In the genomic region with DNA sequence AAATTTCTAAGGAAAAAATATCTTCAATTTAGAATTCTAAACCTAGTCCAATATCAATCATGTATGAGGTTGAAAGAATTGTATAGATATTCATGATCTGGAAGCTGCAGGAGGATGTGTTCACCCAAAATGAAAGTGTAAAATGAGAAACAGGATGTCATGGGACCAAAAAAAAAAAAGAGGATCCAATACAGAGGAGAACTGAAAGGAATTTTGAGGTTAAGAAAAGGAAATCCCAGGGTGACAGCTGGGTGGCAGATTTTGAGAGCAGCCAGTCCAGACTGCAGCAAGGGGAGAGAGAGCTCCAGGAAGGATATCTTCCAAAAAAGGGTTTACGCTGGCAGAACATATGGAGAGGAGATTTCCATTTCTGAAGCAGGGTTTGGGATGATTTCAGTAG, we compare ENCODE assay signal across 2 cellular contexts.
TF ChIP-seq lines count a peak whose summit lies in the region.

No MANE protein-coding gene starts in this region.

TF ChIP-seq in SK-N-SH, 30 proteins besides CTCF, POLR2A, EP300 and RAD21 (continued from another document):
- TF ChIP-seq ZBTB33 (IDR thresholded peaks at IDR 0.05; ENCODE audit: borderline replicate concordance, low read depth), result no peak
- TF ChIP-seq GATA2 (CRISPR knock-in tag; IDR thresholded peaks at IDR 0.05), result no peak
- no peak for TF ChIP-seq SIN3A (IDR thresholded peaks at IDR 0.05; ENCODE audit: borderline replicate concordance, low read depth, low read length)
- TF ChIP-seq FOXJ3 (CRISPR knock-in tag; IDR thresholded peaks at IDR 0.05), result no peak
- TF ChIP-seq, protein P1, sequence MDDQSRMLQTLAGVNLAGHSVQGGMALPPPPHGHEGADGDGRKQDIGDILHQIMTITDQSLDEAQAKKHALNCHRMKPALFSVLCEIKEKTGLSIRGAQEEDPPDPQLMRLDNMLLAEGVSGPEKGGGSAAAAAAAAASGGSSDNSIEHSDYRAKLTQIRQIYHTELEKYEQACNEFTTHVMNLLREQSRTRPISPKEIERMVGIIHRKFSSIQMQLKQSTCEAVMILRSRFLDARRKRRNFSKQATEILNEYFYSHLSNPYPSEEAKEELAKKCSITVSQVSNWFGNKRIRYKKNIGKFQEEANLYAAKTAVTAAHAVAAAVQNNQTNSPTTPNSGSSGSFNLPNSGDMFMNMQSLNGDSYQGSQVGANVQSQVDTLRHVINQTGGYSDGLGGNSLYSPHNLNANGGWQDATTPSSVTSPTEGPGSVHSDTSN (IDR thresholded peaks at IDR 0.05), result no peak
- TF ChIP-seq RCOR1 (IDR thresholded peaks at IDR 0.05; ENCODE audit: low read length), result no peak
- no peak for TF ChIP-seq RFX5 (IDR thresholded peaks at IDR 0.05; ENCODE audit: low read length)
- TF ChIP-seq JUND (IDR thresholded peaks at IDR 0.05), result no peak
- no peak for TF ChIP-seq FOXM1 (IDR thresholded peaks at IDR 0.05; ENCODE audit: low read depth)
- TF ChIP-seq GABPA (IDR thresholded peaks at IDR 0.05; ENCODE audit: low read depth), result no peak
- TF ChIP-seq TAF1 (IDR thresholded peaks at IDR 0.05; ENCODE audit: borderline replicate concordance, low read depth, low read length), result no peak
- no peak for TF ChIP-seq RXRA (IDR thresholded peaks at IDR 0.05; ENCODE audit: borderline replicate concordance, low read depth)
- TF ChIP-seq ELF1 (IDR thresholded peaks at IDR 0.05), result no peak
- TF ChIP-seq FOSL2 (IDR thresholded peaks at IDR 0.05; ENCODE audit: borderline replicate concordance, low read depth), result no peak
- no peak for TF ChIP-seq REST (IDR thresholded peaks at IDR 0.05; ENCODE audit: low read depth, low read length)

TF ChIP-seq in SK-N-SH treated with all-trans-retinoic acid at 6 μM for 48 hours, 23 proteins besides CTCF, POLR2A, EP300 and RAD21 (continued from another document):
- TF ChIP-seq ZNF8 (CRISPR knock-in tag; IDR thresholded peaks at IDR 0.05), result no peak
- no peak for TF ChIP-seq TOX (CRISPR knock-in tag; IDR thresholded peaks at IDR 0.05; ENCODE audit: borderline replicate concordance)
- TF ChIP-seq ZFP30 (CRISPR knock-in tag; IDR thresholded peaks at IDR 0.05), result no peak
- no peak for TF ChIP-seq ZNF70 (CRISPR knock-in tag; IDR thresholded peaks at IDR 0.05)
TF ChIP-seq in SK-N-SH treated with all-trans-retinoic acid at 6 μM for 48 hours: peak in this region for 0.
